Comparison of ENCODE assay signal across 1 cellular context in genomic region chr5:15833365-15833764, GRCh38.
TF ChIP-seq lines count a peak whose summit lies in the region.

No MANE protein-coding gene starts in this region.

TF ChIP-seq in H1, 55 proteins besides CTCF, POLR2A, EP300 and RAD21 (continued from another document):
- no peak for TF ChIP-seq CBX8 (IDR thresholded peaks at IDR 0.05; ENCODE audit: borderline replicate concordance, low read depth, low read length)
